ENCODE assay signal across 8 cellular contexts in the genomic region with DNA sequence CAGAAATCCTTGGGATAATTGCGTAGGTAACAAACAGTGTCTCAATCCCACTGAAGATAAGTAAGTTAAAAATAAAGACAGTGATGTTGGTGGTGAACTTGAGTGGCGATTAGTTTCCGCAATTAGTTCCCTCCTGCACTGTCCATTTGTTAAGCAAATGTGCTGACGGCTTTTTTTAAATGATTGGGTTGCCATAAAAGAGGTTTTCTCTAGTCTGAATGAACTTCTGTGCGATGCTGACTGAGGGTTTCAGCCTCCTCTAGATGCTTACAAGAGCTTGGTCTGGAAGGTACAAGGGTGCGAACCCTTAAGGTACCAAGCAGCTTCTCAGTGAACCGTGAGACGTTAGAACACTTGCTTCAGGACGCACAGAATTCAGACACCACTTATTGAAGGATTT. TPM values are rescaled to one million over a fixed set of nuclear protein-coding genes. Genes with fewer than 3 reads are reported as not detected.
DNase-seq lines count a peak whose midpoint lies in the region; ATAC-seq, FAIRE-seq and TF ChIP-seq lines count a peak whose summit lies in the region.
"Had no signal": no experiment of that assay in that cellular context is flagged by ENCODE, and none has a peak within 500 bp of the region (broad histone marks: within the 10 kb centered on the region; RNA-seq: fewer than 3 reads in every experiment).

No MANE protein-coding gene starts in this region.

- H3K4me1 ChIP-seq in OCI-LY7 (ENCODE audit: insufficient read depth, low read length, poor library complexity, severe bottlenecking), result peaks cover 59% of the 10 kb centered on the region
- H3K4me1 ChIP-seq in small intestine (ENCODE audit: control insufficient read depth in 2 of 2, insufficient read depth in 1 of 2, low read depth in 1 of 2, low read length in 1 of 2), result peaks cover 3 to 10% of the 10 kb centered on the region in 2 donors

- CTCF ChIA-PET in OCI-LY7 (lab: Charles Lee; ENCODE audit: unreplicated experiment), result interaction anchor here (0.7 to 1.2 kb wide), 2 partner anchors 56 to 91 kb away, joined by 3 to 5 read pairs; no protein-coding TSS in a partner anchor

- H3K4me2 ChIP-seq in OCI-LY7 (ENCODE audit: low read length), result peak overlapping the region; percentile 98

- H3K79me2 ChIP-seq in OCI-LY7 (ENCODE audit: insufficient read depth, low read depth, low read length), result peaks cover 65% of the 10 kb centered on the region

- H3K36me3 ChIP-seq in OCI-LY7 (ENCODE audit: insufficient read depth, low read length) (peaks cover 3% of the 10 kb centered on the region; the same call in 1 of the 2 replicates), small intestine (ENCODE audit: control insufficient read depth in 2 of 2, insufficient read depth in 2 of 2, low read length in 2 of 2) (no peaks in the 10 kb centered on the region)

- H3K9me3 ChIP-seq in OCI-LY7 (ENCODE audit: low read length), result no peaks in the 10 kb centered on the region
- H3K9me3 ChIP-seq in small intestine (ENCODE audit: control insufficient read depth, low read depth), result no peaks in the 10 kb centered on the region

- H3K27me3 ChIP-seq in small intestine (ENCODE audit: control insufficient read depth in 2 of 2, insufficient read depth in 2 of 2, low read length in 2 of 2), result no peaks in the 10 kb centered on the region

- H3K4me3 ChIP-seq in OCI-LY7 (ENCODE audit: low read depth, low read length, poor library complexity, severe bottlenecking) (peak overlapping the region; percentile 86), fibroblast of pulmonary artery (replicated peaks; ENCODE audit: low read depth, low read length) (peak overlapping the region; percentile 48), small intestine (ENCODE audit: low read depth in 1 of 2, low read length in 2 of 2) (peak overlapping the region; percentile 55 to 86)

- DNase-seq in OCI-LY7 (ENCODE audit: low spot score) (peak; percentile 78), fibroblast of pulmonary artery (ENCODE audit: low read depth) (no peak), small intestine (peak; percentile 36), NCI-H2029 treated with DMSO at 0.1 percent for 48 hours (lab: John Stamatoyannopoulos, UW) (no peak), DMS 273 (lab: John Stamatoyannopoulos, UW; ENCODE audit: unreplicated experiment) (no peak)
- no peak for DNase-seq in activated CD4-positive, CD25-positive, alpha-beta regulatory T cell (lab: John Stamatoyannopoulos, UW)

- peak; percentile 29 for ATAC-seq in GM19324 (IDR thresholded peaks at IDR 0.05; ENCODE audit: low FRiP score, unreplicated experiment)

- no peak for FAIRE-seq in small intestine (lab: Jason Lieb, UNC)

- H3K27ac ChIP-seq in OCI-LY7 (ENCODE audit: low read depth, low read length, poor library complexity, severe bottlenecking) (peak overlapping the region; percentile 81), small intestine (ENCODE audit: low read depth in 1 of 2, low read length in 1 of 2) (peak overlapping the region; percentile 90 to 97)
- H3K27ac ChIP-seq: SK-N-MC had no signal

- TF ChIP-seq CTCF in OCI-LY7 (conservative IDR thresholded peaks at IDR 0.05; ENCODE audit: low read length) (no peak), fibroblast of pulmonary artery (IDR thresholded peaks at IDR 0.05; ENCODE audit: low read length, missing control alignments) (no peak)

- H4K20me1 ChIP-seq in OCI-LY7 (ENCODE audit: insufficient read depth, low read length), result peaks cover 18% of the 10 kb centered on the region

- 9 to 23% (median 14%) methylated on average over 9 of the region's 9 CpGs for WGBS in small intestine, 3 donors

- POLR2A ChIA-PET in OCI-LY7 (lab: Charles Lee), result interaction anchor here (1.0 to 8.9 kb wide), 10 partner anchors 10 to 91 kb away, joined by 4 to 80 read pairs (median 8); no protein-coding TSS in a partner anchor

- peak overlapping the region; percentile 72; the same call in 1 of the 2 replicates for H2AFZ ChIP-seq in OCI-LY7 (ENCODE audit: low read length)

- intact Hi-C loops in OCI-LY7 (cut with micrococcal nuclease; ENCODE audit: unreplicated experiment), result loop anchor here (1.0 kb wide), 1 partner anchor 55 kb away; no protein-coding TSS in a partner anchor

- no peaks in the 10 kb centered on the region for H3K9me2 ChIP-seq in OCI-LY7 (ENCODE audit: insufficient read depth, low read length)

- BruUV-seq in OCI-LY7 (replicated peaks; lab: Mats Ljungman, UMichigan), result no TSS peak

RNA-seq across cellular contexts. Expression of a gene that starts 0.7 kb away (rescaled TPM):
- 73.2 and 75.0 TPM in 2 replicates for total RNA-seq in OCI-LY7 (2014; rRNA removed; shearing (Covaris generic))
- total RNA-seq in OCI-LY7 (2022), result 90.6 and 91.6 TPM in 2 replicates
- 1 to 10 TPM; 4.1 to 6.9 (median 4.3) TPM for polyA plus RNA-seq in small intestine

Comparison
In these comparisons a context has a peak if more than half of its experiments do, and no peak if none do; other contexts are left out.
1. DNase-seq: peak in OCI-LY7 (single experiment) and small intestine (single experiment); none in fibroblast of pulmonary artery (single experiment), NCI-H2029 treated with DMSO at 0.1 percent for 48 hours (single experiment), activated CD4-positive, CD25-positive, alpha-beta regulatory T cell (0 of 4) and DMS 273 (single experiment).
2. Peak in every context shown above with its lines, with median percentiles within 50 percentile points of each other: H3K4me3 ChIP-seq.